ENCODE assay signal across 8 cellular contexts in the genomic region with DNA sequence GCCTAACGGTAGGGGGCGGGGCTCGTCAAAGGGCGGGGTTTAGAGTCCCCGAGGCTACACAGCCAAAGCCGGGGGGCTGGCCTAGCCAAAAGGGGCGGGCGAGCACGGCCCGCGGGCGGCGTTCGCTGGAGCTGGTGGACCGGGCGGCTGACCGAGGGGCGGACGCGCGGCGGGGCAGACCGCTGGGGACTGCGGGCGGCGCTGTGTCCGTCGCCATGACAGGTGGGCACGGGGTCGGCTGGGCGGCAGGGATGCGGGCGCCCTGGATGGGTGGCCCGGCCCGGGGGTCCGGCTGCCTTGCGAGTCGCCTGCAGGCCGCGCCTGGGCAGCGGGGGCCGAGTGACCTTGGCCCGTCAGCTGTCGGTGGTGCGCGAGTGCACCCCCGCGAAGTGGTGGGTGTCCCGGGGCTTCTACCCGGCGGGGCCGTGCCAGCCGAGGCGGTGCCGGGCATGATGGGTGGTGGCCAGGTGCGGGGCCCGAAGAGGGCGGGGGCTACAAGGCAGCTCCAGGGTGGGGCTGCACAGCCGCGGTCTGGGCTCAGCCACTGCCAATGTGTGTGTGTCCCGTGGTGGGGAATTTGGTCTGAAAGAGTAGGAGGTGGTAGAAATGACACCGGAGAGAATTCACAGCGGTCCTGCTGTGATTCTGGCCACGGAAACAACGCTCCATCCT. TPM values are rescaled to one million over a fixed set of nuclear protein-coding genes. Genes with fewer than 3 reads are reported as not detected.
DNase-seq lines count a peak whose midpoint lies in the region; ATAC-seq and TF ChIP-seq lines count a peak whose summit lies in the region.

A gene with protein sequence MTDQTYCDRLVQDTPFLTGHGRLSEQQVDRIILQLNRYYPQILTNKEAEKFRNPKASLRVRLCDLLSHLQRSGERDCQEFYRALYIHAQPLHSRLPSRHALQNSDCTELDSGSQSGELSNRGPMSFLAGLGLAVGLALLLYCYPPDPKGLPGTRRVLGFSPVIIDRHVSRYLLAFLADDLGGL (plus strand): TSS at position 87 of the 672 bp plus-strand sequence. CDS start 129 bp downstream, at position 216.

- H3K4me3 ChIP-seq in mammary epithelial cell (replicated peaks in 1 of 3; ENCODE audit: insufficient read depth in 1 of 3, low read depth in 2 of 3, low read length in 3 of 3) (peak within 1 kb of the TSS; percentile 67 to 79 (median 78)), skin epidermis (peak within 1 kb of the TSS; percentile 60 to 99 (median 92))

- H3K4me1 Mint-ChIP-seq in immature natural killer cell: peaks cover 59 to 66% of the 10 kb centered on the region in 2 donors

- H3K36me3 ChIP-seq in mammary epithelial cell (ENCODE audit: insufficient read depth, low read length): no peaks in the 10 kb centered on the region

- dilution Hi-C loops in mammary epithelial cell (cut with HindIII; ENCODE audit: low sequenced_read_pairs): no loop called here

- CTCF ChIA-PET in mammary epithelial cell (lab: Charles Lee; ENCODE audit: low non-redundant PET): no interaction called here

- peaks cover 2 to 14% (median 2%) of the 10 kb centered on the region in 3 donors for H3K27me3 Mint-ChIP-seq in immature natural killer cell (ENCODE audit: low read depth in 3 of 3)

- no peaks in the 10 kb centered on the region for H3K9me3 Mint-ChIP-seq in immature natural killer cell

- no peaks in the 10 kb centered on the region for H4K20me1 ChIP-seq in mammary epithelial cell (ENCODE audit: insufficient read depth, low read length)

- H3K4me3 Mint-ChIP-seq in immature natural killer cell: peak within 1 kb of the TSS; percentile 80 to 89 (median 88)

- H3K4me1 ChIP-seq in mammary epithelial cell (ENCODE audit: insufficient read depth, low read length): peaks cover 44% of the 10 kb centered on the region

- no peak for TF ChIP-seq CTCF in mammary epithelial cell (conservative IDR thresholded peaks at IDR 0.05 in 1 of 2, IDR thresholded peaks at IDR 0.05 in 1 of 2; ENCODE audit: extremely low read depth in 1 of 2, insufficient read depth in 1 of 2, low read depth in 1 of 2, low read length in 2 of 2)

- H3K4me2 ChIP-seq in mammary epithelial cell (ENCODE audit: insufficient read depth, low read depth, low read length): peak within 1 kb of the TSS; percentile 74

- peaks cover under 1% of the 10 kb centered on the region for H3K9me3 ChIP-seq in mammary epithelial cell (replicated peaks; ENCODE audit: insufficient read depth, low read length)

- H2AFZ ChIP-seq in mammary epithelial cell (ENCODE audit: low read depth, low read length): peak within 1 kb of the TSS; percentile 83

- peaks cover 46% of the 10 kb centered on the region for H3K79me2 ChIP-seq in mammary epithelial cell (ENCODE audit: insufficient read depth, low read length)

- 2% methylated on average over 13 of the region's 65 CpGs for WGBS in mammary epithelial cell (ENCODE audit: low coverage, missing lambda C conversion rate)

- H3K9ac ChIP-seq in mammary epithelial cell (ENCODE audit: insufficient read depth, low read length): peak within 1 kb of the TSS; percentile 70

- H3K27me3 ChIP-seq in mammary epithelial cell (ENCODE audit: insufficient read depth, low read length): no peaks in the 10 kb centered on the region

- no TSS peak for BruUV-seq in mammary epithelial cell (replicated peaks; lab: Mats Ljungman, UMichigan)

- intact Hi-C loops in mammary epithelial cell (cut with micrococcal nuclease): loop anchor here (5.0 kb wide), 2 partner anchors 36 to 114 kb away; partner anchors contain the start of gene NINJ1

- in situ Hi-C loops in ACHN (cut with HindIII; ENCODE audit: low pct_ligation_motif_present, low pct_unique_long_range_greater_than_20kb, low sequenced_read_pairs) (no loop called here), mammary epithelial cell (cut with MboI; ENCODE audit: low sequenced_read_pairs in 2 of 2) (no loop called here)

- DNase-seq in ACHN (peak; percentile 31), mammary epithelial cell (peak; percentile 50), immature natural killer cell (peak in 1 of 3 donors; percentile 54), foreskin melanocyte (no peak)

- ATAC-seq in GM18861 (IDR thresholded peaks at IDR 0.05; ENCODE audit: unreplicated experiment) (peak; percentile 18), HG03108 (IDR thresholded peaks at IDR 0.05; ENCODE audit: unreplicated experiment) (peak; percentile 7), SK-N-SH treated with all-trans-retinoic acid at 6 μM for 48 hours (peak; percentile 6)

- H3K27ac Mint-ChIP-seq in immature natural killer cell: peak within 1 kb of the TSS; percentile 72 to 98 (median 92)

- H3K27ac ChIP-seq in mammary epithelial cell (ENCODE audit: insufficient read depth, low read depth, low read length) (peak within 1 kb of the TSS; percentile 72), skin epidermis (peak within 1 kb of the TSS; percentile 87 to 98 (median 94))

- H3K36me3 Mint-ChIP-seq in immature natural killer cell: no peaks in the 10 kb centered on the region

TF ChIP-seq in SK-N-SH treated with all-trans-retinoic acid at 6 μM for 48 hours, 23 proteins besides CTCF, POLR2A, EP300 and RAD21:
- TF ChIP-seq, protein P1, sequence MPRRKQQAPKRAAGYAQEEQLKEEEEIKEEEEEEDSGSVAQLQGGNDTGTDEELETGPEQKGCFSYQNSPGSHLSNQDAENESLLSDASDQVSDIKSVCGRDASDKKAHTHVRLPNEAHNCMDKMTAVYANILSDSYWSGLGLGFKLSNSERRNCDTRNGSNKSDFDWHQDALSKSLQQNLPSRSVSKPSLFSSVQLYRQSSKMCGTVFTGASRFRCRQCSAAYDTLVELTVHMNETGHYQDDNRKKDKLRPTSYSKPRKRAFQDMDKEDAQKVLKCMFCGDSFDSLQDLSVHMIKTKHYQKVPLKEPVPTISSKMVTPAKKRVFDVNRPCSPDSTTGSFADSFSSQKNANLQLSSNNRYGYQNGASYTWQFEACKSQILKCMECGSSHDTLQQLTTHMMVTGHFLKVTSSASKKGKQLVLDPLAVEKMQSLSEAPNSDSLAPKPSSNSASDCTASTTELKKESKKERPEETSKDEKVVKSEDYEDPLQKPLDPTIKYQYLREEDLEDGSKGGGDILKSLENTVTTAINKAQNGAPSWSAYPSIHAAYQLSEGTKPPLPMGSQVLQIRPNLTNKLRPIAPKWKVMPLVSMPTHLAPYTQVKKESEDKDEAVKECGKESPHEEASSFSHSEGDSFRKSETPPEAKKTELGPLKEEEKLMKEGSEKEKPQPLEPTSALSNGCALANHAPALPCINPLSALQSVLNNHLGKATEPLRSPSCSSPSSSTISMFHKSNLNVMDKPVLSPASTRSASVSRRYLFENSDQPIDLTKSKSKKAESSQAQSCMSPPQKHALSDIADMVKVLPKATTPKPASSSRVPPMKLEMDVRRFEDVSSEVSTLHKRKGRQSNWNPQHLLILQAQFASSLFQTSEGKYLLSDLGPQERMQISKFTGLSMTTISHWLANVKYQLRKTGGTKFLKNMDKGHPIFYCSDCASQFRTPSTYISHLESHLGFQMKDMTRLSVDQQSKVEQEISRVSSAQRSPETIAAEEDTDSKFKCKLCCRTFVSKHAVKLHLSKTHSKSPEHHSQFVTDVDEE (CRISPR knock-in tag; IDR thresholded peaks at IDR 0.05): peak; percentile 30; the same call in 1 of the 2 replicates
- no peak for TF ChIP-seq POU6F1 (CRISPR knock-in tag; IDR thresholded peaks at IDR 0.05; ENCODE audit: borderline replicate concordance, low read depth)

RNA-seq across cellular contexts. Expression of the gene that starts here (rescaled TPM):
- total RNA-seq in mammary epithelial cell: 10 to 100 TPM; 56.1 to 68.8 TPM
- polyA plus RNA-seq in mammary epithelial cell (77.6 TPM), immature natural killer cell (100 to 1,000 TPM in 1 of 3 donors, 10 to 100 TPM in 2; 55.1 to 105 (median 78.8) TPM)
- 10.8 TPM for polyA minus RNA-seq in mammary epithelial cell
